In genomic region chr1:106747791-106748190, GRCh38 we compare ENCODE assay signal across 23 cellular contexts.
DNase-seq lines count a peak whose midpoint lies in the region; ATAC-seq and TF ChIP-seq lines count a peak whose summit lies in the region.
"Had no signal": no experiment of that assay in that cellular context is flagged by ENCODE, and none has a peak within 500 bp of the region (broad histone marks: within the 10 kb centered on the region; RNA-seq: fewer than 3 reads in every experiment).

No MANE protein-coding gene starts in this region.

- intact Hi-C loops in left ventricle myocardium superior (cut with micrococcal nuclease) (no loop called here), left cardiac atrium (cut with DNase I) (no loop called here), upper lobe of right lung (cut with DNase I) (no loop called here)
- intact Hi-C loops in activated CD4-positive, alpha-beta T cell treated with anti-CD3 and anti-CD28 coated beads for 36 hours (cut with DNase I, micrococcal nuclease): no loop called here

- POLR2A ChIA-PET in activated CD4-positive, alpha-beta T cell treated with anti-CD3 and anti-CD28 coated beads for 36 hours (lab: Charles Lee): no interaction called here

- H3K9me3 Mint-ChIP-seq in neural progenitor cell: no peaks in the 10 kb centered on the region
- peaks cover 2% of the 10 kb centered on the region for H3K9me3 Mint-ChIP-seq in activated CD4-positive, alpha-beta T cell treated with anti-CD3 and anti-CD28 coated beads for 36 hours (ENCODE audit: low read depth)

- peaks cover 31% of the 10 kb centered on the region for H3K4me1 ChIP-seq in neural progenitor cell
- H3K4me1 ChIP-seq in upper lobe of right lung: no peaks in the 10 kb centered on the region
- H3K4me1 ChIP-seq: BLaER1 had no signal

- H3K27ac Mint-ChIP-seq in neural progenitor cell: no peak overlapping the region
- H3K27ac Mint-ChIP-seq in activated CD4-positive, alpha-beta T cell treated with anti-CD3 and anti-CD28 coated beads for 36 hours: no peak overlapping the region
- H3K27ac Mint-ChIP-seq: CD4-positive, CD25-positive, alpha-beta regulatory T cell had no signal

- H4K20me1 ChIP-seq in neural progenitor cell (ENCODE audit: low read depth): no peaks in the 10 kb centered on the region
- H4K20me1 ChIP-seq: BLaER1 had no signal

- H3K4me3 ChIP-seq in neural progenitor cell (no peak overlapping the region), upper lobe of right lung (no peak overlapping the region)
- H3K4me3 ChIP-seq: BLaER1, GM12878, MG63, PC-9 had no signal

- H3K9ac ChIP-seq in neural progenitor cell: no peak overlapping the region
- H3K9ac ChIP-seq: BLaER1 had no signal

- H3K27ac ChIP-seq in neural progenitor cell (peak overlapping the region; percentile 97), upper lobe of right lung (no peak overlapping the region)
- H3K27ac ChIP-seq: BLaER1, PC-9 had no signal

- H3K36me3 ChIP-seq in neural progenitor cell: no peaks in the 10 kb centered on the region
- no peaks in the 10 kb centered on the region for H3K36me3 ChIP-seq in upper lobe of right lung
- H3K36me3 ChIP-seq: BLaER1, MG63 had no signal

- no peaks in the 10 kb centered on the region for H3K27me3 ChIP-seq in neural progenitor cell
- H3K27me3 ChIP-seq in upper lobe of right lung: no peaks in the 10 kb centered on the region
- H3K27me3 ChIP-seq: BLaER1, MG63 had no signal

- peak; percentile 5 for DNase-seq in left ventricle myocardium superior
- no peak for DNase-seq in left cardiac atrium
- DNase-seq in cerebellar cortex (ENCODE audit: low spot score): peak; percentile 78
- DNase-seq in neural progenitor cell (ENCODE audit: low spot score): peak; percentile 9
- peak; percentile 23 for DNase-seq in upper lobe of right lung
- no peak for DNase-seq in activated CD4-positive, alpha-beta T cell treated with anti-CD3 and anti-CD28 coated beads for 36 hours
- DNase-seq: CD4-positive, CD25-positive, alpha-beta regulatory T cell; DMS153; DND-41; KG1; MG63; NCI-H1105 treated with DMSO at 0.1 percent for 48 hours; NCI-H2029; NCI-H446 treated with DMSO at 0.1 percent for 48 hours; NCI-H526; NCI-H82; NK-92 treated with Interleukin-12 subunit alpha and Interleukin-12 subunit beta, amount 100 ng/mL, for 24 hours; PC-9; SHP77 had no signal

- TF ChIP-seq CTCF in neural progenitor cell (IDR thresholded peaks at IDR 0.05) (no peak), upper lobe of right lung (IDR thresholded peaks at IDR 0.05) (no peak)

- ATAC-seq in left ventricle myocardium superior (no peak), left cardiac atrium (no peak), upper lobe of right lung (no peak), HG02884 (IDR thresholded peaks at IDR 0.05; ENCODE audit: unreplicated experiment) (no peak), GM21423 (IDR thresholded peaks at IDR 0.05; ENCODE audit: unreplicated experiment) (no peak)
- ATAC-seq in activated CD4-positive, alpha-beta T cell treated with anti-CD3 and anti-CD28 coated beads for 36 hours: no peak
- ATAC-seq: GM12878 had no signal

- H3K4me3 Mint-ChIP-seq in neural progenitor cell: no peak overlapping the region
- H3K4me3 Mint-ChIP-seq in activated CD4-positive, alpha-beta T cell treated with anti-CD3 and anti-CD28 coated beads for 36 hours: no peak overlapping the region
- H3K4me3 Mint-ChIP-seq: CD4-positive, CD25-positive, alpha-beta regulatory T cell had no signal

- peaks cover 18% of the 10 kb centered on the region for H3F3A ChIP-seq in neural progenitor cell (ENCODE audit: low read depth)

- no peak overlapping the region for H3K4me2 ChIP-seq in neural progenitor cell
- H3K4me2 ChIP-seq: BLaER1, PC-9 had no signal

- no peaks in the 10 kb centered on the region for H3K27me3 Mint-ChIP-seq in neural progenitor cell (ENCODE audit: insufficient read depth, low read depth)
- no peaks in the 10 kb centered on the region for H3K27me3 Mint-ChIP-seq in activated CD4-positive, alpha-beta T cell treated with anti-CD3 and anti-CD28 coated beads for 36 hours
- H3K27me3 Mint-ChIP-seq: CD4-positive, CD25-positive, alpha-beta regulatory T cell had no signal

- H3K9me3 ChIP-seq in neural progenitor cell (ENCODE audit: low read depth): no peaks in the 10 kb centered on the region
- H3K9me3 ChIP-seq in upper lobe of right lung: no peaks in the 10 kb centered on the region
- H3K9me3 ChIP-seq: BLaER1, MG63 had no signal

- no peaks in the 10 kb centered on the region for H3K36me3 Mint-ChIP-seq in neural progenitor cell
- no peaks in the 10 kb centered on the region for H3K36me3 Mint-ChIP-seq in activated CD4-positive, alpha-beta T cell treated with anti-CD3 and anti-CD28 coated beads for 36 hours (ENCODE audit: low read depth)
- H3K36me3 Mint-ChIP-seq: CD4-positive, CD25-positive, alpha-beta regulatory T cell had no signal

- no peaks in the 10 kb centered on the region for H3K79me2 ChIP-seq in neural progenitor cell (ENCODE audit: low read depth)

- no peak overlapping the region for H2AFZ ChIP-seq in neural progenitor cell (replicated peaks)
- H2AFZ ChIP-seq: PC-9 had no signal

- CTCF ChIA-PET in activated CD4-positive, alpha-beta T cell treated with anti-CD3 and anti-CD28 coated beads for 36 hours (lab: Charles Lee): no interaction called here

- peaks cover 19% of the 10 kb centered on the region for H3K4me1 Mint-ChIP-seq in neural progenitor cell
- no peaks in the 10 kb centered on the region for H3K4me1 Mint-ChIP-seq in activated CD4-positive, alpha-beta T cell treated with anti-CD3 and anti-CD28 coated beads for 36 hours
- H3K4me1 Mint-ChIP-seq: CD4-positive, CD25-positive, alpha-beta regulatory T cell had no signal

Comparison
In these comparisons a context has a peak if more than half of its experiments do, and no peak if none do; other contexts are left out.
1. DNase-seq: peak in left ventricle myocardium superior (single experiment), cerebellar cortex (single experiment), neural progenitor cell (single experiment) and upper lobe of right lung (single experiment); none in left cardiac atrium (single experiment) and activated CD4-positive, alpha-beta T cell treated with anti-CD3 and anti-CD28 coated beads for 36 hours (single experiment).